In genomic region chr17:68382582-68383085, GRCh38 we compare ENCODE assay signal across 22 cellular contexts.
DNase-seq lines count a peak whose midpoint lies in the region; ATAC-seq and TF ChIP-seq lines count a peak whose summit lies in the region.
"Had no signal": no experiment of that assay in that cellular context is flagged by ENCODE, and none has a peak within 500 bp of the region (broad histone marks: within the 10 kb centered on the region; RNA-seq: fewer than 3 reads in every experiment).

No MANE protein-coding gene starts in this region.

- no peaks in the 10 kb centered on the region for H4K20me1 ChIP-seq in SK-N-SH (ENCODE audit: insufficient read depth)

- ATAC-seq in heart left ventricle (no peak), lower lobe of right lung (no peak)
- ATAC-seq: activated naive CD8-positive, alpha-beta T cell treated with anti-CD3 and anti-CD28 coated beads, Interleukin-2, amount 50 U/mL, for 24 hours; activated T-helper 17 cell treated with anti-CD3 and anti-CD28 coated beads, Interleukin-2, amount 50 U/mL, for 72 hours; K562; pancreas; stimulated activated naive CD8-positive, alpha-beta T cell treated with anti-CD3 and anti-CD28 coated beads, Interleukin-15, Interleukin-2, amounts not matched to agents 100 U/mL and 50 U/mL, for 24 hours had no signal

- H3K27ac ChIP-seq in right atrium auricular region (peak overlapping the region; percentile 41 to 46), heart left ventricle (peak overlapping the region in 6 of 12 donors; percentile 3 to 77 (median 54)), caudate nucleus (ENCODE audit: low read depth, low read length) (peak overlapping the region; percentile 28), lower lobe of right lung (peak overlapping the region; percentile 72), SK-N-SH (ENCODE audit: low read depth in 2 of 2, low read length in 1 of 2) (no peak overlapping the region)
- H3K27ac ChIP-seq: cardiac muscle cell, pancreas, RWPE1 had no signal

- no peaks in the 10 kb centered on the region for H3F3A ChIP-seq in SK-N-SH (replicated peaks; ENCODE audit: insufficient read depth)

- no peak for TF ChIP-seq EP300 in SK-N-SH (IDR thresholded peaks at IDR 0.05; ENCODE audit: borderline replicate concordance in 1 of 2, low read depth in 1 of 2, low read length in 1 of 2)

- TF ChIP-seq CTCF in right atrium auricular region (IDR thresholded peaks at IDR 0.05) (no peak), heart left ventricle (IDR thresholded peaks at IDR 0.05) (no peak), lower lobe of right lung (IDR thresholded peaks at IDR 0.05) (no peak), SK-N-SH (IDR thresholded peaks at IDR 0.05) (no peak)

- intact Hi-C loops in heart left ventricle (cut with DNase I), result loop anchor here in 1 of 10 donors (5.0 kb wide), 1 partner anchor 120 kb away; no protein-coding TSS in a partner anchor
- intact Hi-C loops in lower lobe of right lung (cut with DNase I), result no loop called here

- H2AFZ ChIP-seq in SK-N-SH (ENCODE audit: low read depth), result no peak overlapping the region

- no peaks in the 10 kb centered on the region for H3K79me2 ChIP-seq in SK-N-SH (ENCODE audit: insufficient read depth)

- H3K9me2 ChIP-seq in SK-N-SH, result no peaks in the 10 kb centered on the region

- no peak overlapping the region for H3K9ac ChIP-seq in SK-N-SH

- TF ChIP-seq RAD21 in SK-N-SH (IDR thresholded peaks at IDR 0.05; ENCODE audit: low read length), result no peak

- H3K36me3 ChIP-seq in right atrium auricular region, result no peaks in the 10 kb centered on the region
- no peaks in the 10 kb centered on the region for H3K36me3 ChIP-seq in heart left ventricle
- no peaks in the 10 kb centered on the region for H3K36me3 ChIP-seq in lower lobe of right lung
- H3K36me3 ChIP-seq in SK-N-SH (replicated peaks in 1 of 2; ENCODE audit: control insufficient read depth in 1 of 2, insufficient read depth in 2 of 2, low read length in 1 of 2), result no peaks in the 10 kb centered on the region
- H3K36me3 ChIP-seq: cardiac muscle cell, pancreas had no signal

- H3K9me3 ChIP-seq in right atrium auricular region, result no peaks in the 10 kb centered on the region
- H3K9me3 ChIP-seq in heart left ventricle, result no peaks in the 10 kb centered on the region
- no peaks in the 10 kb centered on the region for H3K9me3 ChIP-seq in lower lobe of right lung
- H3K9me3 ChIP-seq in SK-N-SH, result no peaks in the 10 kb centered on the region
- H3K9me3 ChIP-seq: pancreas had no signal

- POLR2A ChIA-PET in SK-N-SH (lab: Yijun Ruan, JAX), result no interaction called here

- TF ChIP-seq POLR2A in heart left ventricle (IDR thresholded peaks at IDR 0.05), result no peak

- WGBS in heart left ventricle, 4 donors, result 94 to 97% (median 96%) methylated on average over 3 of the region's 3 CpGs
- WGBS in SK-N-SH (ENCODE audit: low lambda C conversion rate), result 70% methylated on average over 3 of the region's 3 CpGs

- DNase-seq in right atrium auricular region (ENCODE audit: low spot score) (no peak), heart left ventricle (no peak), caudate nucleus (lab: John Stamatoyannopoulos, UW) (no peak), lower lobe of right lung (no peak), medulla oblongata (ENCODE audit: extremely low spot score) (no peak), SK-N-SH (no peak)
- no peak for DNase-seq in activated CD4-positive, alpha-beta T cell treated with anti-CD3 and anti-CD28 coated beads for 1 hour
- no peak for DNase-seq in stimulated activated CD4-positive, alpha-beta T cell treated with anti-CD3 and anti-CD28 coated beads, Interleukin-12 subunit alpha, Interleukin-12 subunit beta, amount 100 ng/mL, for 4 hours
- DNase-seq: ACHN; activated naive CD8-positive, alpha-beta T cell treated with anti-CD3 and anti-CD28 coated beads, Interleukin-2, amount 50 U/mL, for 24 hours; CD4-positive, alpha-beta T cell; DMS153; erythroblast; NCI-H2081; pancreas; stimulated activated naive CD8-positive, alpha-beta T cell treated with anti-CD3 and anti-CD28 coated beads, Interleukin-15, Interleukin-2, amounts not matched to agents 100 U/mL and 50 U/mL, for 24 hours; SW 1271 had no signal

- no peaks in the 10 kb centered on the region for H3K27me3 ChIP-seq in right atrium auricular region
- H3K27me3 ChIP-seq in heart left ventricle, result no peaks in the 10 kb centered on the region
- H3K27me3 ChIP-seq in lower lobe of right lung (ENCODE audit: low read depth), result no peaks in the 10 kb centered on the region
- no peaks in the 10 kb centered on the region; the same call in 1 of the 2 replicates for H3K27me3 ChIP-seq in SK-N-SH (ENCODE audit: insufficient read depth)
- H3K27me3 ChIP-seq: cardiac muscle cell, pancreas had no signal

- H3K4me2 ChIP-seq in SK-N-SH, result no peak overlapping the region

- CTCF ChIA-PET in SK-N-SH (lab: Yijun Ruan, JAX), result interaction anchor here (1.6 to 2.5 kb wide), 3 partner anchors 16 to 54 kb away, joined by 4 to 17 read pairs (median 11); no protein-coding TSS in a partner anchor

- H3K4me1 ChIP-seq in right atrium auricular region (peaks cover 0 to 60% of the 10 kb centered on the region in 2 donors), heart left ventricle (peaks cover under 1 to 66% (median 48%) of the 10 kb centered on the region in 12 donors), lower lobe of right lung (peaks cover 54% of the 10 kb centered on the region), SK-N-SH (ENCODE audit: control insufficient read depth in 1 of 2, insufficient read depth in 2 of 2, low read depth in 1 of 2, low read length in 1 of 2) (no peaks in the 10 kb centered on the region)

- H3K4me3 ChIP-seq in right atrium auricular region (no peak overlapping the region), heart left ventricle (no peak overlapping the region), lower lobe of right lung (no peak overlapping the region), SK-N-SH (ENCODE audit: low read depth in 2 of 2, low read length in 1 of 2) (no peak overlapping the region)
- H3K4me3 ChIP-seq: cardiac muscle cell, K562, lung, pancreas had no signal

TF ChIP-seq in SK-N-SH, 30 proteins besides CTCF, POLR2A, EP300 and RAD21:
- TF ChIP-seq RXRA (IDR thresholded peaks at IDR 0.05; ENCODE audit: borderline replicate concordance, low read depth), result no peak

Comparison
In these comparisons a context has a peak if more than half of its experiments do, and no peak if none do; other contexts are left out.
1. H3K27ac ChIP-seq: peak in right atrium auricular region (2 of 2), caudate nucleus (single experiment) and lower lobe of right lung (single experiment); none in SK-N-SH (0 of 2).